ENCODE assay signal across 5 cellular contexts in genomic region chr4:77273412-77273811, GRCh38.
"Had no signal": no experiment of that assay in that cellular context is flagged by ENCODE, and none has a peak within 500 bp of the region (broad histone marks: within the 10 kb centered on the region; RNA-seq: fewer than 3 reads in every experiment).

No MANE protein-coding gene starts in this region.

- H3K27ac ChIP-seq: HL-60 had no signal

- DNase-seq: H9, HCEC 1CT had no signal

- H3K4me2 ChIP-seq: GM23338 had no signal

- ATAC-seq: GM23338, HepG2 had no signal

- H2AFZ ChIP-seq: GM23338 had no signal

- H3K4me3 ChIP-seq: GM23338 had no signal
